Comparison of ENCODE assay signal across 7 cellular contexts in genomic region chr5:141848771-141849370, GRCh38. TPM values are rescaled to one million over a fixed set of nuclear protein-coding genes. Genes with fewer than 3 reads are reported as not detected.
DNase-seq lines count a peak whose midpoint lies in the region; ATAC-seq and TF ChIP-seq lines count a peak whose summit lies in the region.

No MANE protein-coding gene starts in this region.

- intact Hi-C loops in PC-9 (cut with micrococcal nuclease; ENCODE audit: unreplicated experiment) (loop anchor here (1.0 to 2.0 kb wide), 5 partner anchors 16 to 136 kb away; partner anchors contain the start of gene PCDH1), right lobe of liver (cut with DNase I) (no loop called here)

- H3K9me2 ChIP-seq in PC-9 (ENCODE audit: insufficient read depth), result no peaks in the 10 kb centered on the region

- H3K4me2 ChIP-seq in PC-9, result peak overlapping the region; percentile 100

- H3K4me3 ChIP-seq in GM12875 (ENCODE audit: low read depth, low read length), result peak overlapping the region; percentile 69
- peak overlapping the region; percentile 98 for H3K4me3 ChIP-seq in PC-9
- peak overlapping the region; percentile 62 to 64 for H3K4me3 ChIP-seq in cardiac fibroblast (replicated peaks in 1 of 2; ENCODE audit: low read depth in 2 of 2, low read length in 2 of 2)
- peak overlapping the region; percentile 62 to 76 (median 69) for H3K4me3 ChIP-seq in right lobe of liver

- H3F3A ChIP-seq in PC-9 (ENCODE audit: insufficient read depth, low read depth), result peaks cover 36% of the 10 kb centered on the region

- no peaks in the 10 kb centered on the region for H4K20me1 ChIP-seq in PC-9 (ENCODE audit: insufficient read depth)

- POLR2A ChIA-PET in PC-9 (lab: Charles Lee; ENCODE audit: unreplicated experiment), result interaction anchor here (0.6 kb wide), 1 partner anchor 7 kb away, joined by 13 read pairs; no protein-coding TSS in a partner anchor

- ATAC-seq in HG02642 (IDR thresholded peaks at IDR 0.05; ENCODE audit: poor library complexity, unreplicated experiment), result peak; percentile 11
- ATAC-seq in right lobe of liver, result peak; percentile 25 to 65 (median 30)
- ATAC-seq in stimulated activated naive CD8-positive, alpha-beta T cell treated with anti-CD3 and anti-CD28 coated beads, Interleukin-15, Interleukin-2, amounts not matched to agents 100 U/mL and 50 U/mL, for 24 hours, result peak; percentile 16
- ATAC-seq in GM18858 (IDR thresholded peaks at IDR 0.05; ENCODE audit: unreplicated experiment), result no peak

- no peak overlapping the region for H2AFZ ChIP-seq in PC-9

- H3K9me3 ChIP-seq in PC-9 (ENCODE audit: insufficient read depth, low read depth), result no peaks in the 10 kb centered on the region
- H3K9me3 ChIP-seq in right lobe of liver, result no peaks in the 10 kb centered on the region

- H3K27ac ChIP-seq in PC-9 (peak overlapping the region; percentile 99), right lobe of liver (peak overlapping the region; percentile 94 to 99 (median 97))

- TSS peak; percentile 77 for BruUV-seq in PC-9 (replicated peaks; lab: Mats Ljungman, UMichigan)

- H3K36me3 ChIP-seq in PC-9 (ENCODE audit: low read depth) (no peaks in the 10 kb centered on the region), right lobe of liver (no peaks in the 10 kb centered on the region)

- peaks cover 16% of the 10 kb centered on the region for H3K79me2 ChIP-seq in PC-9 (ENCODE audit: low read depth)

- H3K27me3 ChIP-seq in PC-9 (ENCODE audit: insufficient read depth, low read depth), result no peaks in the 10 kb centered on the region
- H3K27me3 ChIP-seq in right lobe of liver, result no peaks in the 10 kb centered on the region

- TF ChIP-seq CTCF in GM12875 (IDR thresholded peaks at IDR 0.05; ENCODE audit: borderline replicate concordance, insufficient read depth, low read depth, low read length), result no peak
- no peak for TF ChIP-seq CTCF in PC-9 (conservative IDR thresholded peaks at IDR 0.05)
- no peak for TF ChIP-seq CTCF in cardiac fibroblast (IDR thresholded peaks at IDR 0.05; ENCODE audit: low read depth, low read length)
- no peak for TF ChIP-seq CTCF in right lobe of liver (IDR thresholded peaks at IDR 0.05)

- TF ChIP-seq POLR2A in right lobe of liver (IDR thresholded peaks at IDR 0.05), result no peak

- CTCF ChIA-PET in PC-9 (lab: Charles Lee), result interaction anchor here (0.6 kb wide), 2 partner anchors 19 to 30 kb away, joined by 6 to 14 read pairs; partner anchors contain the start of gene PCDH1

- DNase-seq in PC-9 (peak; percentile 88 to 99), cardiac fibroblast (ENCODE audit: low read depth in 2 of 2) (peak; percentile 59 to 86), right lobe of liver (peak in 1 of 3 donors; percentile 71)
- DNase-seq in stimulated activated naive CD8-positive, alpha-beta T cell treated with anti-CD3 and anti-CD28 coated beads, Interleukin-15, Interleukin-2, amounts not matched to agents 100 U/mL and 50 U/mL, for 24 hours, result peak; percentile 62

- H3K4me1 ChIP-seq in PC-9 (replicated peaks; ENCODE audit: insufficient read depth), result peaks cover 48% of the 10 kb centered on the region
- peaks cover 0 to 23% (median 5%) of the 10 kb centered on the region in 4 donors for H3K4me1 ChIP-seq in right lobe of liver

- 14% methylated on average over 10 of the region's 14 CpGs for WGBS in right lobe of liver (ENCODE audit: insufficient coverage, low coverage, low lambda C conversion rate, missing lambda C conversion rate)

RNA-seq across cellular contexts. Expression of gene PCDH1, which starts 29.3 kb away (rescaled TPM):
- 88.5 and 101 TPM in 2 replicates for total RNA-seq in PC-9 (2021)
- 10 to 100 TPM; 20.8 to 44.1 (median 29.4) TPM for total RNA-seq in right lobe of liver
